ENCODE assay signal across 1 cellular context in genomic region chr1:2189459-2190425, GRCh38.
TF ChIP-seq lines count a peak whose summit lies in the region.

No MANE protein-coding gene starts in this region.

TF ChIP-seq in A549, 52 proteins besides CTCF, POLR2A, EP300 and RAD21:
- no peak for TF ChIP-seq NR3C1 (IDR thresholded peaks at IDR 0.05)
- TF ChIP-seq CHD4 (IDR thresholded peaks at IDR 0.05; ENCODE audit: borderline replicate concordance), result no peak
- TF ChIP-seq ESRRA (IDR thresholded peaks at IDR 0.05; ENCODE audit: borderline replicate concordance, low read length), result no peak
- peak; percentile 36 for TF ChIP-seq MAX (IDR thresholded peaks at IDR 0.05)
- 0 out of 4 replicates have a peak, but pooled peaks of 1 of the 2 experiments have one; percentile 35 for TF ChIP-seq CEBPB (IDR thresholded peaks at IDR 0.05)
- TF ChIP-seq PBX3 (IDR thresholded peaks at IDR 0.05), result peak; percentile 69; the same call in 1 of the 2 replicates
- peak in 1 of 2 experiments; percentile 3; a peak in 1 of 5 replicates for TF ChIP-seq JUN (IDR thresholded peaks at IDR 0.05)
- TF ChIP-seq SREBF2 (IDR thresholded peaks at IDR 0.05), result no peak
